ENCODE assay signal across 15 cellular contexts in genomic region chr12:19657401-19657800, GRCh38.
"Had no signal": no experiment of that assay in that cellular context is flagged by ENCODE, and none has a peak within 500 bp of the region (broad histone marks: within the 10 kb centered on the region; RNA-seq: fewer than 3 reads in every experiment).

No MANE protein-coding gene starts in this region.

- FAIRE-seq: TTC549 had no signal

- H3K4me3 ChIP-seq: colonic mucosa, left ventricle myocardium inferior, suprapubic skin had no signal

- H3K27ac ChIP-seq: brain microvascular endothelial cell, colonic mucosa, left ventricle myocardium inferior, suprapubic skin had no signal

- ATAC-seq: activated CD4-positive, alpha-beta T cell treated with anti-CD3 and anti-CD28 coated beads for 36 hours had no signal

- H3K36me3 ChIP-seq: brain microvascular endothelial cell, colonic mucosa, left ventricle myocardium inferior, suprapubic skin had no signal

- H3K9me3 ChIP-seq: colonic mucosa, left ventricle myocardium inferior, suprapubic skin had no signal

- DNase-seq: activated CD4-positive, alpha-beta memory T cell treated with anti-CD3 and anti-CD28 coated beads for 36 hours; activated CD4-positive, alpha-beta T cell treated with anti-CD3 and anti-CD28 coated beads for 36 hours; activated naive CD8-positive, alpha-beta T cell treated with anti-CD3 and anti-CD28 coated beads for 36 hours; brain microvascular endothelial cell; central memory CD4-positive, alpha-beta T cell; colonic mucosa; endodermal cell; immature natural killer cell; kidney glomerular epithelial cell; left ventricle myocardium inferior; mammary epithelial cell; occipital lobe; stimulated activated CD4-positive, alpha-beta T cell treated with anti-CD3 and anti-CD28 coated beads, Interleukin-2, amount 100 ng/mL, for 24 hours had no signal

- H3K27me3 ChIP-seq: brain microvascular endothelial cell, colonic mucosa, suprapubic skin had no signal

- H3K4me1 ChIP-seq: colonic mucosa, suprapubic skin had no signal
